ENCODE assay signal across 26 cellular contexts in genomic region chr7:127478040-127478386, GRCh38.
A peak's percentile ranks its signal among the peaks of the same experiment; 100 is the strongest.
DNase-seq lines count a peak whose midpoint lies in the region; ATAC-seq and TF ChIP-seq lines count a peak whose summit lies in the region.
"Had no signal": no experiment of that assay in that cellular context is flagged by ENCODE, and none has a peak within 500 bp of the region (broad histone marks: within the 10 kb centered on the region; RNA-seq: fewer than 3 reads in every experiment).

No MANE protein-coding gene starts in this region.

- POLR2A ChIA-PET in WTC11 (lab: Charles Lee), result no interaction called here
- POLR2A ChIA-PET in naive thymus-derived CD4-positive, alpha-beta T cell (lab: Charles Lee), result interaction anchor here (1.3 kb wide), 1 partner anchor 86 kb away, joined by 4 read pairs; the partner anchor contains the start of gene ZNF800

- no peak for DNase-seq in activated naive CD8-positive, alpha-beta T cell treated with anti-CD3 and anti-CD28 coated beads for 36 hours
- DNase-seq in WTC11 (ENCODE audit: low spot score) (no peak), ureter (ENCODE audit: low spot score) (no peak), T1000 (lab: John Stamatoyannopoulos, UW) (no peak), NCI-H226 (no peak), GM19238 (ENCODE audit: insufficient read length, low spot score) (no peak)
- peak in 6 of 9 donors; percentile 23 to 53 (median 37) for DNase-seq in naive thymus-derived CD4-positive, alpha-beta T cell
- DNase-seq: activated CD4-positive, alpha-beta T cell treated with anti-CD3 and anti-CD28 coated beads, Interleukin-2, amount 10 ng/mL, durations not matched to agents 24 days and 14 days; cerebellar nuclear complex; erythroblast; foreskin fibroblast; H7; left lung; NCI-H82; PC-9; retina; SIG-M5; spleen; stimulated activated CD4-positive, alpha-beta T cell treated with anti-CD3 and anti-CD28 coated beads, Interleukin-4, amount 100 ng/mL, for 4 hours had no signal

- no peaks in the 10 kb centered on the region for H3K27me3 ChIP-seq in naive thymus-derived CD4-positive, alpha-beta T cell (ENCODE audit: control insufficient read depth in 2 of 2, insufficient read depth in 2 of 2, low read length in 2 of 2)
- H3K27me3 ChIP-seq: BLaER1, hepatocyte, tibial nerve had no signal

- no peaks in the 10 kb centered on the region for H3K36me3 ChIP-seq in naive thymus-derived CD4-positive, alpha-beta T cell (ENCODE audit: control insufficient read depth in 2 of 3, insufficient read depth in 3 of 3, low read length in 3 of 3)
- H3K36me3 ChIP-seq: BLaER1, left lung, spleen, tibial nerve had no signal

- H3K4me3 Mint-ChIP-seq in activated naive CD8-positive, alpha-beta T cell, result peak overlapping the region; percentile 22
- no peak overlapping the region for H3K4me3 Mint-ChIP-seq in activated naive CD8-positive, alpha-beta T cell treated with anti-CD3 and anti-CD28 coated beads for 36 hours
- H3K4me3 Mint-ChIP-seq in WTC11, result no peak overlapping the region
- H3K4me3 Mint-ChIP-seq in naive thymus-derived CD4-positive, alpha-beta T cell, result peak overlapping the region in 6 of 10 donors; percentile 23 to 68 (median 51)
- H3K4me3 Mint-ChIP-seq: activated CD4-positive, alpha-beta T cell treated with anti-CD3 and anti-CD28 coated beads, Interleukin-2, amount 10 ng/mL, durations not matched to agents 24 days and 14 days; stimulated activated naive CD8-positive, alpha-beta T cell treated with anti-CD3 and anti-CD28 coated beads, Interleukin-15, Interleukin-2, amounts not matched to agents 100 ng/mL and 50 ng/mL, for 24 hours; T-helper 1 cell treated with Interleukin-12 subunit alpha and Interleukin-12 subunit beta and Interleukin-4 antibody, amounts not matched to agents 30 μg/mL and 1 μg/mL, for 36 hours had no signal

- no peak for TF ChIP-seq CTCF in WTC11 (IDR thresholded peaks at IDR 0.05)

- H3K27ac ChIP-seq in naive thymus-derived CD4-positive, alpha-beta T cell (ENCODE audit: low read depth, low read length), result no peak overlapping the region
- H3K27ac ChIP-seq: BLaER1, hepatocyte, left lung, PC-9, spleen, tibial nerve had no signal

- ATAC-seq in WTC11, result peak; percentile 52
- peak; percentile 62 for ATAC-seq in naive thymus-derived CD4-positive, alpha-beta T cell
- ATAC-seq: activated naive CD4-positive, alpha-beta T cell treated with anti-CD3 and anti-CD28 coated beads, Interleukin-2, amount 50 U/mL, for 72 hours had no signal

- no peaks in the 10 kb centered on the region for H3K36me3 Mint-ChIP-seq in activated naive CD8-positive, alpha-beta T cell
- H3K36me3 Mint-ChIP-seq in activated naive CD8-positive, alpha-beta T cell treated with anti-CD3 and anti-CD28 coated beads for 36 hours, result no peaks in the 10 kb centered on the region
- no peaks in the 10 kb centered on the region for H3K36me3 Mint-ChIP-seq in WTC11
- H3K36me3 Mint-ChIP-seq in naive thymus-derived CD4-positive, alpha-beta T cell, result no peaks in the 10 kb centered on the region
- H3K36me3 Mint-ChIP-seq: activated naive CD4-positive, alpha-beta T cell treated with anti-CD3 and anti-CD28 coated beads, Interleukin-2, amount 50 U/mL, for 72 hours had no signal

- CTCF ChIA-PET in WTC11 (lab: Charles Lee), result interaction anchor here (1.0 to 1.5 kb wide), 3 partner anchors 27 to 151 kb away, joined by 4 to 6 read pairs (median 4); no protein-coding TSS in a partner anchor
- CTCF ChIA-PET in naive thymus-derived CD4-positive, alpha-beta T cell (lab: Charles Lee), result no interaction called here

- H3K4me1 Mint-ChIP-seq in activated naive CD8-positive, alpha-beta T cell (ENCODE audit: low read depth), result peaks cover 27% of the 10 kb centered on the region
- H3K4me1 Mint-ChIP-seq in activated naive CD8-positive, alpha-beta T cell treated with anti-CD3 and anti-CD28 coated beads for 36 hours, result peaks cover 15% of the 10 kb centered on the region
- H3K4me1 Mint-ChIP-seq in WTC11, result peaks cover 19% of the 10 kb centered on the region
- peaks cover 0 to 32% (median 25%) of the 10 kb centered on the region in 7 donors for H3K4me1 Mint-ChIP-seq in naive thymus-derived CD4-positive, alpha-beta T cell
- H3K4me1 Mint-ChIP-seq: activated CD4-positive, alpha-beta T cell treated with anti-CD3 and anti-CD28 coated beads, Interleukin-2, amount 10 ng/mL, durations not matched to agents 24 days and 14 days had no signal

- peaks cover 1% of the 10 kb centered on the region for H3K27me3 Mint-ChIP-seq in activated naive CD8-positive, alpha-beta T cell
- no peaks in the 10 kb centered on the region for H3K27me3 Mint-ChIP-seq in activated naive CD8-positive, alpha-beta T cell treated with anti-CD3 and anti-CD28 coated beads for 36 hours
- peaks cover 24% of the 10 kb centered on the region for H3K27me3 Mint-ChIP-seq in WTC11 (ENCODE audit: low read depth)
- H3K27me3 Mint-ChIP-seq in naive thymus-derived CD4-positive, alpha-beta T cell, result peaks cover 5 to 43% (median 10%) of the 10 kb centered on the region in 5 donors

- H3K4me3 ChIP-seq in naive thymus-derived CD4-positive, alpha-beta T cell (ENCODE audit: low read length), result no peak overlapping the region
- H3K4me3 ChIP-seq: BLaER1, hepatocyte, left lung, PC-9, spleen, tibial nerve had no signal

- no peaks in the 10 kb centered on the region for H3K9me3 Mint-ChIP-seq in activated naive CD8-positive, alpha-beta T cell (ENCODE audit: low read depth)
- no peaks in the 10 kb centered on the region for H3K9me3 Mint-ChIP-seq in activated naive CD8-positive, alpha-beta T cell treated with anti-CD3 and anti-CD28 coated beads for 36 hours
- H3K9me3 Mint-ChIP-seq in WTC11, result no peaks in the 10 kb centered on the region
- no peaks in the 10 kb centered on the region for H3K9me3 Mint-ChIP-seq in naive thymus-derived CD4-positive, alpha-beta T cell
- H3K9me3 Mint-ChIP-seq: activated CD4-positive, alpha-beta T cell treated with anti-CD3 and anti-CD28 coated beads, Interleukin-2, amount 10 ng/mL, durations not matched to agents 24 days and 14 days; activated naive CD4-positive, alpha-beta T cell treated with anti-CD3 and anti-CD28 coated beads, Interleukin-2, amount 50 U/mL, for 72 hours; stimulated activated naive CD8-positive, alpha-beta T cell treated with anti-CD3 and anti-CD28 coated beads, Interleukin-15, Interleukin-2, amounts not matched to agents 100 ng/mL and 50 ng/mL, for 24 hours; T-helper 1 cell treated with Interleukin-12 subunit alpha and Interleukin-12 subunit beta and Interleukin-4 antibody, amounts not matched to agents 30 μg/mL and 1 μg/mL, for 36 hours had no signal

- no peaks in the 10 kb centered on the region for H3K4me1 ChIP-seq in naive thymus-derived CD4-positive, alpha-beta T cell (ENCODE audit: control insufficient read depth in 2 of 2, insufficient read depth in 2 of 2, low read length in 2 of 2)
- H3K4me1 ChIP-seq: BLaER1, left lung, spleen, tibial nerve had no signal

- no peaks in the 10 kb centered on the region for H3K9me3 ChIP-seq in naive thymus-derived CD4-positive, alpha-beta T cell (ENCODE audit: control insufficient read depth in 2 of 3, low read length in 3 of 3)
- H3K9me3 ChIP-seq: BLaER1, left lung, spleen, tibial nerve had no signal

- no peak overlapping the region for H3K27ac Mint-ChIP-seq in activated naive CD8-positive, alpha-beta T cell
- H3K27ac Mint-ChIP-seq in activated naive CD8-positive, alpha-beta T cell treated with anti-CD3 and anti-CD28 coated beads for 36 hours, result no peak overlapping the region
- H3K27ac Mint-ChIP-seq in WTC11, result no peak overlapping the region
- peak overlapping the region in 3 of 9 donors; percentile 49 to 76 (median 61) for H3K27ac Mint-ChIP-seq in naive thymus-derived CD4-positive, alpha-beta T cell
- H3K27ac Mint-ChIP-seq: activated CD4-positive, alpha-beta T cell treated with anti-CD3 and anti-CD28 coated beads, Interleukin-2, amount 10 ng/mL, durations not matched to agents 24 days and 14 days; activated naive CD4-positive, alpha-beta T cell treated with anti-CD3 and anti-CD28 coated beads, Interleukin-2, amount 50 U/mL, for 72 hours; stimulated activated naive CD8-positive, alpha-beta T cell treated with anti-CD3 and anti-CD28 coated beads, Interleukin-15, Interleukin-2, amounts not matched to agents 100 ng/mL and 50 ng/mL, for 24 hours; T-helper 1 cell treated with Interleukin-12 subunit alpha and Interleukin-12 subunit beta and Interleukin-4 antibody, amounts not matched to agents 30 μg/mL and 1 μg/mL, for 36 hours had no signal

- intact Hi-C loops in naive thymus-derived CD4-positive, alpha-beta T cell (cut with micrococcal nuclease), result no loop called here

TF ChIP-seq in WTC11, 78 proteins besides CTCF, POLR2A, EP300 and RAD21:
- TF ChIP-seq, protein P1, sequence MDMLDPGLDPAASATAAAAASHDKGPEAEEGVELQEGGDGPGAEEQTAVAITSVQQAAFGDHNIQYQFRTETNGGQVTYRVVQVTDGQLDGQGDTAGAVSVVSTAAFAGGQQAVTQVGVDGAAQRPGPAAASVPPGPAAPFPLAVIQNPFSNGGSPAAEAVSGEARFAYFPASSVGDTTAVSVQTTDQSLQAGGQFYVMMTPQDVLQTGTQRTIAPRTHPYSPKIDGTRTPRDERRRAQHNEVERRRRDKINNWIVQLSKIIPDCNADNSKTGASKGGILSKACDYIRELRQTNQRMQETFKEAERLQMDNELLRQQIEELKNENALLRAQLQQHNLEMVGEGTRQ (CRISPR knock-in tag; IDR thresholded peaks at IDR 0.05), result no peak
- TF ChIP-seq OVOL2 (CRISPR knock-in tag; IDR thresholded peaks at IDR 0.05; ENCODE audit: borderline replicate concordance), result no peak
- TF ChIP-seq GRHL2 (CRISPR knock-in tag; IDR thresholded peaks at IDR 0.05; ENCODE audit: insufficient replicate concordance, severe bottlenecking), result no peak
- no peak for TF ChIP-seq RORB (CRISPR knock-in tag; IDR thresholded peaks at IDR 0.05)
- no peak for TF ChIP-seq CREM (CRISPR knock-in tag; IDR thresholded peaks at IDR 0.05)
- no peak for TF ChIP-seq SMAD3 (CRISPR knock-in tag; IDR thresholded peaks at IDR 0.05; ENCODE audit: borderline replicate concordance)
- TF ChIP-seq ESRRA (CRISPR knock-in tag; IDR thresholded peaks at IDR 0.05; ENCODE audit: borderline replicate concordance), result no peak

Comparison
In these comparisons a context has a peak if more than half of its experiments do, and no peak if none do; other contexts are left out.
1. H3K4me3 Mint-ChIP-seq: peak in activated naive CD8-positive, alpha-beta T cell (single experiment) and naive thymus-derived CD4-positive, alpha-beta T cell (6 of 10); none in activated naive CD8-positive, alpha-beta T cell treated with anti-CD3 and anti-CD28 coated beads for 36 hours (single experiment) and WTC11 (single experiment).
2. DNase-seq: peak in naive thymus-derived CD4-positive, alpha-beta T cell (6 of 9); none in activated naive CD8-positive, alpha-beta T cell treated with anti-CD3 and anti-CD28 coated beads for 36 hours (single experiment), WTC11 (single experiment), ureter (single experiment), T1000 (single experiment), NCI-H226 (single experiment) and GM19238 (single experiment).